Comparison of ENCODE assay signal across 1 cellular context in genomic region chr11:113540416-113541330, GRCh38.
TF ChIP-seq lines count a peak whose summit lies in the region.

No MANE protein-coding gene starts in this region.

TF ChIP-seq in HepG2, 621 proteins besides CTCF, POLR2A, EP300 and RAD21 (continued from another document):
- TF ChIP-seq, protein P1, sequence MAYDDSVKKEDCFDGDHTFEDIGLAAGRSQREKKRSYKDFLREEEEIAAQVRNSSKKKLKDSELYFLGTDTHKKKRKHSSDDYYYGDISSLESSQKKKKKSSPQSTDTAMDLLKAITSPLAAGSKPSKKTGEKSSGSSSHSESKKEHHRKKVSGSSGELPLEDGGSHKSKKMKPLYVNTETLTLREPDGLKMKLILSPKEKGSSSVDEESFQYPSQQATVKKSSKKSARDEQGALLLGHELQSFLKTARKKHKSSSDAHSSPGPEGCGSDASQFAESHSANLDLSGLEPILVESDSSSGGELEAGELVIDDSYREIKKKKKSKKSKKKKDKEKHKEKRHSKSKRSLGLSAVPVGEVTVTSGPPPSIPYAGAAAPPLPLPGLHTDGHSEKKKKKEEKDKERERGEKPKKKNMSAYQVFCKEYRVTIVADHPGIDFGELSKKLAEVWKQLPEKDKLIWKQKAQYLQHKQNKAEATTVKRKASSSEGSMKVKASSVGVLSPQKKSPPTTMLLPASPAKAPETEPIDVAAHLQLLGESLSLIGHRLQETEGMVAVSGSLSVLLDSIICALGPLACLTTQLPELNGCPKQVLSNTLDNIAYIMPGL (CRISPR knock-in tag; IDR thresholded peaks at IDR 0.05; ENCODE audit: borderline replicate concordance in 1 of 2, low read depth in 1 of 2), result no peak
- TF ChIP-seq FOXO4 (CRISPR knock-in tag; conservative IDR thresholded peaks at IDR 0.05), result no peak
- TF ChIP-seq, protein P2, sequence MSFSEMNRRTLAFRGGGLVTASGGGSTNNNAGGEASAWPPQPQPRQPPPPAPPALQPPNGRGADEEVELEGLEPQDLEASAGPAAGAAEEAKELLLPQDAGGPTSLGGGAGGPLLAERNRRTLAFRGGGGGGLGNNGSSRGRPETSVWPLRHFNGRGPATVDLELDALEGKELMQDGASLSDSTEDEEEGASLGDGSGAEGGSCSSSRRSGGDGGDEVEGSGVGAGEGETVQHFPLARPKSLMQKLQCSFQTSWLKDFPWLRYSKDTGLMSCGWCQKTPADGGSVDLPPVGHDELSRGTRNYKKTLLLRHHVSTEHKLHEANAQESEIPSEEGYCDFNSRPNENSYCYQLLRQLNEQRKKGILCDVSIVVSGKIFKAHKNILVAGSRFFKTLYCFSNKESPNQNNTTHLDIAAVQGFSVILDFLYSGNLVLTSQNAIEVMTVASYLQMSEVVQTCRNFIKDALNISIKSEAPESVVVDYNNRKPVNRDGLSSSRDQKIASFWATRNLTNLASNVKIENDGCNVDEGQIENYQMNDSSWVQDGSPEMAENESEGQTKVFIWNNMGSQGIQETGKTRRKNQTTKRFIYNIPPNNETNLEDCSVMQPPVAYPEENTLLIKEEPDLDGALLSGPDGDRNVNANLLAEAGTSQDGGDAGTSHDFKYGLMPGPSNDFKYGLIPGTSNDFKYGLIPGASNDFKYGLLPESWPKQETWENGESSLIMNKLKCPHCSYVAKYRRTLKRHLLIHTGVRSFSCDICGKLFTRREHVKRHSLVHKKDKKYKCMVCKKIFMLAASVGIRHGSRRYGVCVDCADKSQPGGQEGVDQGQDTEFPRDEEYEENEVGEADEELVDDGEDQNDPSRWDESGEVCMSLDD (CRISPR knock-in tag; IDR thresholded peaks at IDR 0.05; ENCODE audit: borderline replicate concordance), result no peak
- no peak for TF ChIP-seq SYNCRIP (IDR thresholded peaks at IDR 0.05; ENCODE audit: insufficient read depth, low read depth, low read length)
- no peak for TF ChIP-seq SKI (IDR thresholded peaks at IDR 0.05; ENCODE audit: partially characterized antibody)
- no peak for TF ChIP-seq ZC3H13 (CRISPR knock-in tag; IDR thresholded peaks at IDR 0.05)
- no peak for TF ChIP-seq NFRKB (IDR thresholded peaks at IDR 0.05)
- no peak for TF ChIP-seq ZNF792 (CRISPR knock-in tag; IDR thresholded peaks at IDR 0.05)
- TF ChIP-seq ZNF710 (CRISPR knock-in tag; IDR thresholded peaks at IDR 0.05; ENCODE audit: borderline replicate concordance), result no peak
- no peak for TF ChIP-seq NAIF1 (CRISPR knock-in tag; IDR thresholded peaks at IDR 0.05; ENCODE audit: borderline replicate concordance)
- no peak for TF ChIP-seq MAZ (IDR thresholded peaks at IDR 0.05; ENCODE audit: borderline replicate concordance, low read depth, low read length)
- TF ChIP-seq MAZ (CRISPR knock-in tag; IDR thresholded peaks at IDR 0.05; ENCODE audit: low read depth), result no peak
- TF ChIP-seq ZBTB1 (CRISPR knock-in tag; IDR thresholded peaks at IDR 0.05; ENCODE audit: borderline replicate concordance), result no peak
- no peak for TF ChIP-seq PHF8 (CRISPR knock-in tag; IDR thresholded peaks at IDR 0.05)
